In genomic region chr6:4403023-4403752, GRCh38 we compare ENCODE assay signal across 1 cellular context.
TF ChIP-seq lines count a peak whose summit lies in the region.

No MANE protein-coding gene starts in this region.

TF ChIP-seq in A549, 52 proteins besides CTCF, POLR2A, EP300 and RAD21 (continued from another document):
- no peak for TF ChIP-seq PBX3 (IDR thresholded peaks at IDR 0.05)
- no peak for TF ChIP-seq TFCP2L1 (CRISPR knock-in tag; IDR thresholded peaks at IDR 0.05)
